In the genomic region with DNA sequence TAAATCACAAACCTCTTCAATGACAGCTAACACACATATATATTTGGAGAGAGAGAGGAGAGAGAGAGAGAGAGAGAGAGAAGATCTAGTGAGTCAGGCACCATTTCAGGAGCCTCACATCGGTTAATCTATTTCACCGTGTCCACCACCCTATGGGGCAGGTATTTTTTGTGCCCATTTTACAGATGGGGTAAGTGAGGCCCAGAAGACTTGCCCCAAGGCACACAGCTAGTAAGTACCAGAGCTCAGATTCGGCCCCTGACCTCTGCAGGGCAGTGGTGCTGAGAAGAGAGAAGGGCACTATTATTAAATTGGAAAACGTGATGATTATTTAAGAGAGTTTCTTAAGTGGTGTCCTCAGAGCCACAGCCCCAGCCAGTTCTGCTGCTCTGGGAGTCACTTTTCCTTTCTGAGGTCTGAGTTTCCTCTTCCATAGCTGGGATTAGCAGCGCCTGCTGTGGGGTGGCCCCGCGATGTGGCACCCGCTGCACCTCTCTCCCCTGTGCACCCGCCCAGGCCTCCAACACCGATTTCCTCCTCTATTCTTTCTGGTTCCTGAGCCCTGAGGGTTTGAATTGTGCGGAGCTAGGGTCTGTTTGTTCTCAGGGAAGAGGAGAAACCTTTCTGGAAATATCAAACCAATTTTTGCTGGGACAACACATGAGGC, we compare ENCODE assay signal across 23 cellular contexts.
"Had no signal": no experiment of that assay in that cellular context is flagged by ENCODE, and none has a peak within 500 bp of the region (broad histone marks: within the 10 kb centered on the region; RNA-seq: fewer than 3 reads in every experiment).

No MANE protein-coding gene starts in this region.

- DNase-seq: caudate nucleus; effector CD8-positive, alpha-beta T cell; foreskin fibroblast; glutamatergic neuron; islet precursor cell; midbrain; naive B cell; occipital lobe; pancreas; retina; stimulated activated CD4-positive, alpha-beta T cell treated with anti-CD3 and anti-CD28 coated beads, Interleukin-2, amount 100 ng/mL, for 48 hours; substantia nigra; trophoblast cell had no signal

- H3K4me3 ChIP-seq: coronary artery, dorsolateral prefrontal cortex, gastroesophageal sphincter, pancreas, smooth muscle cell, thoracic aorta had no signal

- H3K27ac ChIP-seq: coronary artery, dorsolateral prefrontal cortex, pancreas, thoracic aorta had no signal

- H3K9me3 ChIP-seq: gastroesophageal sphincter, pancreas, thoracic aorta had no signal

- H3K9me3 Mint-ChIP-seq: stimulated activated naive CD8-positive, alpha-beta T cell treated with anti-CD3 and anti-CD28 coated beads, Interleukin-15, Interleukin-2, amounts not matched to agents 100 ng/mL and 50 ng/mL, for 24 hours had no signal

- ATAC-seq: esophagus mucosa, gastroesophageal sphincter, left lobe of liver, pancreas had no signal

- H3K27ac Mint-ChIP-seq: nephron; progenitor cell of endocrine pancreas; stimulated activated naive CD8-positive, alpha-beta T cell treated with anti-CD3 and anti-CD28 coated beads, Interleukin-15, Interleukin-2, amounts not matched to agents 100 ng/mL and 50 ng/mL, for 24 hours had no signal

- H3K4me1 ChIP-seq: pancreas had no signal

- H3K4me3 Mint-ChIP-seq: naive B cell; nephron; stimulated activated naive CD8-positive, alpha-beta T cell treated with anti-CD3 and anti-CD28 coated beads, Interleukin-15, Interleukin-2, amounts not matched to agents 100 ng/mL and 50 ng/mL, for 24 hours had no signal

- H3K4me1 Mint-ChIP-seq: naive B cell had no signal

- H3K36me3 Mint-ChIP-seq: naive B cell had no signal

- H3K36me3 ChIP-seq: gastroesophageal sphincter, pancreas, thoracic aorta had no signal
